10 cellular contexts compared by ENCODE assay signal in the genomic region with DNA sequence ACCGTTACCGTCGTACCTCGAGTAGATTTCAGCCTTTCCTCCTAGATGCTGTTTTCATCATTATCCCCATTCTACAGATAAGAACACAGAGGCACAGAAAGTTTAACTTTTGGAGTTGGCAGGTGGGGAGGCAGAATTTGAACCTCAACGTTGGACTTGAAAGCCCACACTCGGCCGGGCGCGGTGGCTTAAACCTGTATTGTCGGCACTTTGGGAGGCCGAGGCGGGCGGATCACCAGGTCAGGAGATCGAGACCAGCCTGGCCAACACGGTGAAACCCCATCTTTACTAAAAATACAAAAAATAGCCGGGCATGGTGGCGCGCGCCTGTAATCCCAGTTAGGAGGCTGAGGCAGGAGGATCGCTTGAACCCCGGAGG. TPM values are rescaled to one million over a fixed set of nuclear protein-coding genes. Genes with fewer than 3 reads are reported as not detected.
DNase-seq lines count a peak whose midpoint lies in the region; ATAC-seq and TF ChIP-seq lines count a peak whose summit lies in the region.
"Had no signal": no experiment of that assay in that cellular context is flagged by ENCODE, and none has a peak within 500 bp of the region (broad histone marks: within the 10 kb centered on the region; RNA-seq: fewer than 3 reads in every experiment).

No MANE protein-coding gene starts in this region.

- no peaks in the 10 kb centered on the region for H3K79me1 ChIP-seq in mesenchymal stem cell (replicated peaks; ENCODE audit: low read length, poor library complexity, severe bottlenecking)

- H3K4me3 ChIP-seq in brain microvascular endothelial cell (ENCODE audit: low read depth, low read length) (peak overlapping the region; percentile 52), mesenchymal stem cell (ENCODE audit: insufficient read depth in 1 of 2, low read depth in 1 of 2, low read length in 2 of 2) (peak overlapping the region in 1 of 2 experiments; percentile 78)

- ATAC-seq in activated T-cell treated with anti-CD3 and anti-CD28 coated beads, Interleukin-2, amount 50 U/mL, for 72 hours (replicated peaks in 1 of 2), result no peak
- ATAC-seq in GM18868 (IDR thresholded peaks at IDR 0.05; ENCODE audit: unreplicated experiment), result no peak

- peak overlapping the region; percentile 84 to 85 for H3K4me3 Mint-ChIP-seq in activated T-cell treated with anti-CD3 and anti-CD28 coated beads, Interleukin-2, amount 50 U/mL, for 72 hours
- H3K4me3 Mint-ChIP-seq in type B pancreatic cell, result peak overlapping the region; percentile 77

- peak overlapping the region; percentile 32 to 39 for H3K4ac ChIP-seq in mesenchymal stem cell (ENCODE audit: low read depth in 1 of 2, low read length in 2 of 2)

- H2AFZ ChIP-seq in mesenchymal stem cell (ENCODE audit: low read depth, low read length), result no peak overlapping the region

- no peak overlapping the region for H2BK12ac ChIP-seq in mesenchymal stem cell (ENCODE audit: low read length in 2 of 2)

- no peaks in the 10 kb centered on the region for H3K27me3 Mint-ChIP-seq in activated T-cell treated with anti-CD3 and anti-CD28 coated beads, Interleukin-2, amount 50 U/mL, for 72 hours (ENCODE audit: low read depth)
- no peaks in the 10 kb centered on the region for H3K27me3 Mint-ChIP-seq in type B pancreatic cell

- H3K4me1 Mint-ChIP-seq in activated T-cell treated with anti-CD3 and anti-CD28 coated beads, Interleukin-2, amount 50 U/mL, for 72 hours (ENCODE audit: low read depth), result peaks cover 25% of the 10 kb centered on the region
- H3K4me1 Mint-ChIP-seq in type B pancreatic cell (ENCODE audit: unreplicated experiment), result peaks cover 18% of the 10 kb centered on the region

- peak overlapping the region; percentile 92 for H2BK120ac ChIP-seq in mesenchymal stem cell (ENCODE audit: low read depth, low read length)

- peak overlapping the region; percentile 83 for H3K9ac ChIP-seq in mesenchymal stem cell (ENCODE audit: low read length)

- WGBS in mesenchymal stem cell, result 90% methylated on average over 17 of the region's 21 CpGs

- H4K91ac ChIP-seq in mesenchymal stem cell (ENCODE audit: low read length), result peak overlapping the region; percentile 59

- peaks cover 4% of the 10 kb centered on the region for H3K4me1 ChIP-seq in mesenchymal stem cell (ENCODE audit: control insufficient read depth, insufficient read depth, low read depth, low read length)

- H2AK5ac ChIP-seq in mesenchymal stem cell (ENCODE audit: low read length, severe bottlenecking), result no peak overlapping the region

- H3K23ac ChIP-seq in mesenchymal stem cell (ENCODE audit: low read length in 2 of 2), result no peak overlapping the region

- no peaks in the 10 kb centered on the region for H3K36me3 ChIP-seq in brain microvascular endothelial cell (replicated peaks)
- H3K36me3 ChIP-seq in mesenchymal stem cell (ENCODE audit: control insufficient read depth in 1 of 2, insufficient read depth in 2 of 2, low read depth in 1 of 2, low read length in 2 of 2), result no peaks in the 10 kb centered on the region
- H3K36me3 ChIP-seq: WERI-Rb-1 had no signal

- H3K9me3 Mint-ChIP-seq in activated T-cell treated with anti-CD3 and anti-CD28 coated beads, Interleukin-2, amount 50 U/mL, for 72 hours, result no peaks in the 10 kb centered on the region
- no peaks in the 10 kb centered on the region for H3K9me3 Mint-ChIP-seq in type B pancreatic cell

- H3K27ac ChIP-seq in brain microvascular endothelial cell, result no peak overlapping the region
- H3K27ac ChIP-seq in mesenchymal stem cell (ENCODE audit: low read length, poor library complexity, severe bottlenecking), result no peak overlapping the region
- H3K27ac ChIP-seq: WERI-Rb-1 had no signal

- TF ChIP-seq CTCF in brain microvascular endothelial cell (IDR thresholded peaks at IDR 0.05; ENCODE audit: low read depth, low read length, missing control alignments), result no peak
- no peak for TF ChIP-seq CTCF in type B pancreatic cell (conservative IDR thresholded peaks at IDR 0.05)

- H3K27ac Mint-ChIP-seq in activated T-cell treated with anti-CD3 and anti-CD28 coated beads, Interleukin-2, amount 50 U/mL, for 72 hours, result peak overlapping the region; percentile 54
- no peak overlapping the region for H3K27ac Mint-ChIP-seq in type B pancreatic cell

- H3K4me2 ChIP-seq in mesenchymal stem cell (ENCODE audit: low read length, poor library complexity, severe bottlenecking), result peak overlapping the region; percentile 43

- H4K8ac ChIP-seq in mesenchymal stem cell (ENCODE audit: low read length), result peak overlapping the region; percentile 98

- in situ Hi-C loops in brain microvascular endothelial cell (cut with HindIII; ENCODE audit: low pct_ligation_motif_present, low sequenced_read_pairs), result no loop called here

- H2BK5ac ChIP-seq in mesenchymal stem cell (ENCODE audit: low read depth, low read length, poor library complexity, severe bottlenecking), result no peak overlapping the region

- H3K14ac ChIP-seq in mesenchymal stem cell (ENCODE audit: low read length in 2 of 2), result no peak overlapping the region

- H3K27me3 ChIP-seq in brain microvascular endothelial cell (replicated peaks) (no peaks in the 10 kb centered on the region), mesenchymal stem cell (ENCODE audit: control insufficient read depth in 1 of 2, insufficient read depth in 1 of 2, low read length in 2 of 2) (peaks cover 12 to 14% of the 10 kb centered on the region in 2 experiments)

- peaks cover 5% of the 10 kb centered on the region for H3K9me3 ChIP-seq in mesenchymal stem cell (ENCODE audit: control insufficient read depth, low read length)

- no peak overlapping the region for H2BK15ac ChIP-seq in mesenchymal stem cell (ENCODE audit: low read depth, poor library complexity, severe bottlenecking)

- H3K36me3 Mint-ChIP-seq in activated T-cell treated with anti-CD3 and anti-CD28 coated beads, Interleukin-2, amount 50 U/mL, for 72 hours (ENCODE audit: insufficient read depth in 2 of 2), result no peaks in the 10 kb centered on the region
- H3K36me3 Mint-ChIP-seq in type B pancreatic cell, result no peaks in the 10 kb centered on the region

- no peak for DNase-seq in activated T-cell treated with anti-CD3 and anti-CD28 coated beads, Interleukin-2, amount 50 U/mL, for 72 hours
- no peak for DNase-seq in activated T-cell treated with anti-CD3 and anti-CD28 coated beads, Interleukin-2, amount 50 U/mL, for 48 hours
- no peak for DNase-seq in brain microvascular endothelial cell
- DNase-seq in mesenchymal stem cell, result no peak
- no peak for DNase-seq in type B pancreatic cell (ENCODE audit: extremely low spot score, unreplicated experiment)
- no peak for DNase-seq in SIG-M5 treated with dmso at 0.1 percent for 504 hours (lab: John Stamatoyannopoulos, UW; ENCODE audit: unreplicated experiment)
- DNase-seq in NCI-H1694 treated with DMSO at 0.1 percent for 48 hours (lab: John Stamatoyannopoulos, UW), result no peak
- DNase-seq: WERI-Rb-1 had no signal

- H3K18ac ChIP-seq in mesenchymal stem cell (ENCODE audit: low read depth in 1 of 2, low read length in 2 of 2), result peak overlapping the region; percentile 71 to 95

RNA-seq across cellular contexts. Expression of gene CATIP, which starts 11.5 kb away (rescaled TPM):
- total RNA-seq in activated T-cell treated with anti-CD3 and anti-CD28 coated beads, Interleukin-2, amount 50 U/mL, for 72 hours, result not detected
- polyA plus RNA-seq in mesenchymal stem cell (2013, experiment 1 of 2), result not detected
- polyA plus RNA-seq in mesenchymal stem cell (2013, experiment 2 of 2), result not detected
- 0.21 and 4.1 TPM in 2 replicates for total RNA-seq in type B pancreatic cell (ENCODE audit: low replicate concordance)
- polyA plus RNA-seq: neural cell had no signal

RNA-seq across cellular contexts. Expression of gene SLC11A1, which starts 13.9 kb away (rescaled TPM):
- under 1 TPM in 1 of 2 donors, not detected in 1; 0.19 TPM for total RNA-seq in activated T-cell treated with anti-CD3 and anti-CD28 coated beads, Interleukin-2, amount 50 U/mL, for 72 hours
- polyA plus RNA-seq in mesenchymal stem cell (2013, experiment 1 of 2), result 0.10 TPM
- polyA plus RNA-seq in mesenchymal stem cell (2013, experiment 2 of 2), result 0.10 TPM
- 0.39 and 0.64 TPM in 2 replicates for total RNA-seq in type B pancreatic cell (ENCODE audit: low replicate concordance)
- polyA plus RNA-seq: neural cell had no signal

RNA-seq across cellular contexts. Expression of gene CTDSP1, which starts 31.5 kb away (rescaled TPM):
- total RNA-seq in activated T-cell treated with anti-CD3 and anti-CD28 coated beads, Interleukin-2, amount 50 U/mL, for 72 hours, result 10 to 100 TPM; 76.7 to 79.0 TPM
- 65.2 TPM for polyA plus RNA-seq in mesenchymal stem cell (2013, experiment 1 of 2)
- 63.8 TPM for polyA plus RNA-seq in mesenchymal stem cell (2013, experiment 2 of 2)
- 96.4 and 112 TPM in 2 replicates for total RNA-seq in type B pancreatic cell (ENCODE audit: low replicate concordance)

RNA-seq across cellular contexts. Expression of gene VIL1, which starts 50.8 kb away (rescaled TPM):
- not detected for total RNA-seq in activated T-cell treated with anti-CD3 and anti-CD28 coated beads, Interleukin-2, amount 50 U/mL, for 72 hours
- not detected for polyA plus RNA-seq in mesenchymal stem cell (2013, experiment 1 of 2)
- polyA plus RNA-seq in mesenchymal stem cell (2013, experiment 2 of 2), result under 0.01 TPM
- total RNA-seq in type B pancreatic cell (ENCODE audit: low replicate concordance), result 64.6 and 142 TPM in 2 replicates
- polyA plus RNA-seq: neural cell had no signal
